Comparison of ENCODE assay signal across 1 cellular context in genomic region chr17:59547131-59547915, GRCh38.
TF ChIP-seq lines count a peak whose summit lies in the region.

No MANE protein-coding gene starts in this region.

TF ChIP-seq in WTC11, 78 proteins besides CTCF, POLR2A, EP300 and RAD21 (continued from another document):
- TF ChIP-seq ZNF281 (CRISPR knock-in tag; IDR thresholded peaks at IDR 0.05), result no peak
- no peak for TF ChIP-seq FOXK1 (CRISPR knock-in tag; IDR thresholded peaks at IDR 0.05)
- no peak for TF ChIP-seq TCF7 (CRISPR knock-in tag; IDR thresholded peaks at IDR 0.05; ENCODE audit: low read depth)
- no peak for TF ChIP-seq ZSCAN18 (CRISPR knock-in tag; IDR thresholded peaks at IDR 0.05)
- TF ChIP-seq ERG (CRISPR knock-in tag; IDR thresholded peaks at IDR 0.05), result no peak
- no peak for TF ChIP-seq AR (CRISPR knock-in tag; IDR thresholded peaks at IDR 0.05)
- no peak for TF ChIP-seq E2F1 (CRISPR knock-in tag; IDR thresholded peaks at IDR 0.05)
